9 cellular contexts compared by ENCODE assay signal in genomic region chr18:58785171-58785805, GRCh38.
DNase-seq lines count a peak whose midpoint lies in the region; ATAC-seq and TF ChIP-seq lines count a peak whose summit lies in the region.
"Had no signal": no experiment of that assay in that cellular context is flagged by ENCODE, and none has a peak within 500 bp of the region (broad histone marks: within the 10 kb centered on the region; RNA-seq: fewer than 3 reads in every experiment).

No MANE protein-coding gene starts in this region.

- no peaks in the 10 kb centered on the region for H4K20me1 ChIP-seq in HCT116 (ENCODE audit: insufficient read depth)

- POLR2A ChIA-PET in HCT116 (lab: Charles Lee) = no interaction called here

- no TSS peak for BruUV-seq in HCT116 (replicated peaks; lab: Mats Ljungman, UMichigan)

- peak in 1 of 3 experiments; percentile 39; a peak in 2 of 6 replicates for TF ChIP-seq CTCF in HCT116 (IDR thresholded peaks at IDR 0.05 in 2 of 3, conservative IDR thresholded peaks at IDR 0.05 in 1 of 3; ENCODE audit: borderline replicate concordance in 1 of 3, insufficient read depth in 1 of 3, low read depth in 2 of 3, low read length in 2 of 3)
- TF ChIP-seq CTCF in tibial artery (IDR thresholded peaks at IDR 0.05) = peak in 1 of 2 experiments; percentile 7
- TF ChIP-seq CTCF in GM10266 (IDR thresholded peaks at IDR 0.05; ENCODE audit: control insufficient read depth, insufficient read depth, low read depth, missing control alignments) = no peak

- H3K27ac ChIP-seq in HCT116 (ENCODE audit: low read depth, low read length) (no peak overlapping the region), tibial artery (peak overlapping the region; percentile 68 to 77)

- H3K9me3 ChIP-seq in HCT116 (ENCODE audit: control insufficient read depth in 1 of 2, insufficient read depth in 1 of 2, low read depth in 1 of 2, low read length in 2 of 2) = no peaks in the 10 kb centered on the region
- H3K9me3 ChIP-seq in tibial artery = no peaks in the 10 kb centered on the region

- H3K36me3 ChIP-seq in HCT116 (ENCODE audit: control insufficient read depth in 1 of 2, insufficient read depth in 2 of 2, low read length in 2 of 2) = no peaks in the 10 kb centered on the region
- no peaks in the 10 kb centered on the region for H3K36me3 ChIP-seq in tibial artery

- peak; percentile 88 for DNase-seq in HCT116 (ENCODE audit: low read depth, low spot score)
- DNase-seq in hepatic stellate cell (ENCODE audit: low spot score) = peak; percentile 80
- DNase-seq in tibial artery = peak in 1 of 2 donors; percentile 23
- no peak for DNase-seq in stimulated activated CD4-positive, alpha-beta T cell treated with anti-CD3 and anti-CD28 coated beads, Interleukin-15, amount 100 ng/mL, for 24 hours
- no peak for DNase-seq in GM10266 (ENCODE audit: extremely low spot score)
- DNase-seq: SHP77 treated with DMSO at 0.1 percent for 48 hours; stimulated activated CD4-positive, alpha-beta T cell treated with anti-CD3 and anti-CD28 coated beads, Interleukin-2, amount 100 ng/mL, for 48 hours had no signal

- ATAC-seq in HCT116 = peak; percentile 84
- ATAC-seq in SK-N-SH treated with all-trans-retinoic acid at 6 μM for 48 hours = peak; percentile 82
- no peak for ATAC-seq in HG03175 (IDR thresholded peaks at IDR 0.05; ENCODE audit: unreplicated experiment)

- TF ChIP-seq POLR2A in HCT116 (IDR thresholded peaks at IDR 0.05; ENCODE audit: borderline replicate concordance, extremely low read depth, insufficient read depth, insufficient read length) = no peak

- peaks cover 12 to 26% of the 10 kb centered on the region in 2 experiments for H3K4me1 ChIP-seq in HCT116 (ENCODE audit: control insufficient read depth in 1 of 2, insufficient read depth in 2 of 2, low read length in 2 of 2)
- H3K4me1 ChIP-seq in tibial artery = peaks cover 0 to 45% (median 27%) of the 10 kb centered on the region in 4 donors

- CTCF ChIA-PET in HCT116 (lab: Charles Lee) = interaction anchor here (1.2 to 1.8 kb wide), 4 partner anchors 15 to 285 kb away, joined by 3 to 7 read pairs (median 4); no protein-coding TSS in a partner anchor

- intact Hi-C loops in HCT116 (cut with micrococcal nuclease) (loop anchor here (5.0 kb wide), 2 partner anchors 77 to 617 kb away; partner anchors contain the start of gene ZNF532), tibial artery (cut with DNase I; ENCODE audit: low total_unique reads) (no loop called here)

- H3K9ac ChIP-seq in HCT116 (ENCODE audit: low read length) = no peak overlapping the region

- TF ChIP-seq RAD21 in HCT116 (IDR thresholded peaks at IDR 0.05; ENCODE audit: low read depth) = peak; percentile 6; the same call in 1 of the 2 replicates

- no peak overlapping the region for H2AFZ ChIP-seq in HCT116 (ENCODE audit: low read depth, low read length, poor library complexity, severe bottlenecking)

- no peaks in the 10 kb centered on the region for H3K79me2 ChIP-seq in HCT116 (ENCODE audit: insufficient read depth, low read length)

- H3K4me2 ChIP-seq in HCT116 (ENCODE audit: low read length) = peak overlapping the region; percentile 44

- RAD21 ChIA-PET in HCT116 (lab: Charles Lee; ENCODE audit: low non-redundant PET in 1 of 2, low total read pairs in 2 of 2, uncharacterized antibody in 2 of 2, unreplicated experiment in 2 of 2) = no interaction called here

- peaks cover 50% of the 10 kb centered on the region for H3K27me3 ChIP-seq in HCT116 (ENCODE audit: insufficient read depth, low read length)
- H3K27me3 ChIP-seq in tibial artery = no peaks in the 10 kb centered on the region

- H3K4me3 ChIP-seq in HCT116 (replicated peaks in 1 of 2; ENCODE audit: low read depth in 1 of 2, low read length in 2 of 2) (no peak overlapping the region), tibial artery (no peak overlapping the region)

- H3K9me2 ChIP-seq in HCT116 (ENCODE audit: insufficient read depth) = no peaks in the 10 kb centered on the region

TF ChIP-seq in HCT116, 20 proteins besides CTCF, POLR2A, EP300 and RAD21 (continues in another document):
- TF ChIP-seq SRF (IDR thresholded peaks at IDR 0.05; ENCODE audit: low read depth) = peak; percentile 67; the same call in 1 of the 2 replicates
- no peak for TF ChIP-seq REST (IDR thresholded peaks at IDR 0.05; ENCODE audit: low read depth)
- TF ChIP-seq ATF3 (IDR thresholded peaks at IDR 0.05) = no peak
- TF ChIP-seq CBX3 (IDR thresholded peaks at IDR 0.05; ENCODE audit: low read depth) = peak; percentile 72; the same call in 1 of the 2 replicates

TF ChIP-seq in SK-N-SH treated with all-trans-retinoic acid at 6 μM for 48 hours, 23 proteins besides CTCF, POLR2A, EP300 and RAD21 (continues in another document):
- TF ChIP-seq CSDC2 (CRISPR knock-in tag; IDR thresholded peaks at IDR 0.05) (no peak), SNAI2 (CRISPR knock-in tag; IDR thresholded peaks at IDR 0.05) (no peak), POU6F1 (CRISPR knock-in tag; IDR thresholded peaks at IDR 0.05; ENCODE audit: borderline replicate concordance, low read depth) (no peak), ARNTL (CRISPR knock-in tag; IDR thresholded peaks at IDR 0.05; ENCODE audit: borderline replicate concordance, low read depth) (no peak), GLIS3 (CRISPR knock-in tag; IDR thresholded peaks at IDR 0.05) (no peak), TCF4 (CRISPR knock-in tag; IDR thresholded peaks at IDR 0.05; ENCODE audit: borderline replicate concordance) (no peak), ZNF565 (CRISPR knock-in tag; conservative IDR thresholded peaks at IDR 0.05; ENCODE audit: low read depth) (no peak), OSR1 (CRISPR knock-in tag; IDR thresholded peaks at IDR 0.05) (no peak), ZNF70 (CRISPR knock-in tag; IDR thresholded peaks at IDR 0.05) (no peak), PPARA (CRISPR knock-in tag; IDR thresholded peaks at IDR 0.05; ENCODE audit: borderline replicate concordance) (no peak), ESRRG (CRISPR knock-in tag; IDR thresholded peaks at IDR 0.05) (no peak), ZFP30 (CRISPR knock-in tag; IDR thresholded peaks at IDR 0.05) (no peak), ZC3H10 (CRISPR knock-in tag; IDR thresholded peaks at IDR 0.05) (no peak), PATZ1 (CRISPR knock-in tag; IDR thresholded peaks at IDR 0.05; ENCODE audit: borderline replicate concordance) (no peak), ZFP3 (CRISPR knock-in tag; IDR thresholded peaks at IDR 0.05) (no peak), ISL1 (CRISPR knock-in tag; IDR thresholded peaks at IDR 0.05) (no peak)
- TF ChIP-seq, protein P1, sequence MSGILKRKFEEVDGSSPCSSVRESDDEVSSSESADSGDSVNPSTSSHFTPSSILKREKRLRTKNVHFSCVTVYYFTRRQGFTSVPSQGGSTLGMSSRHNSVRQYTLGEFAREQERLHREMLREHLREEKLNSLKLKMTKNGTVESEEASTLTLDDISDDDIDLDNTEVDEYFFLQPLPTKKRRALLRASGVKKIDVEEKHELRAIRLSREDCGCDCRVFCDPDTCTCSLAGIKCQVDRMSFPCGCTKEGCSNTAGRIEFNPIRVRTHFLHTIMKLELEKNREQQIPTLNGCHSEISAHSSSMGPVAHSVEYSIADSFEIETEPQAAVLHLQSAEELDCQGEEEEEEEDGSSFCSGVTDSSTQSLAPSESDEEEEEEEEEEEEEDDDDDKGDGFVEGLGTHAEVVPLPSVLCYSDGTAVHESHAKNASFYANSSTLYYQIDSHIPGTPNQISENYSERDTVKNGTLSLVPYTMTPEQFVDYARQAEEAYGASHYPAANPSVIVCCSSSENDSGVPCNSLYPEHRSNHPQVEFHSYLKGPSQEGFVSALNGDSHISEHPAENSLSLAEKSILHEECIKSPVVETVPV (CRISPR knock-in tag; IDR thresholded peaks at IDR 0.05) = no peak

Comparison
In these comparisons a context has a peak if more than half of its experiments do, and no peak if none do; other contexts are left out.
1. DNase-seq: peak in HCT116 (single experiment) and hepatic stellate cell (single experiment); none in stimulated activated CD4-positive, alpha-beta T cell treated with anti-CD3 and anti-CD28 coated beads, Interleukin-15, amount 100 ng/mL, for 24 hours (single experiment) and GM10266 (single experiment).